Comparison of ENCODE assay signal across 17 cellular contexts in genomic region chr22:32760815-32761214, GRCh38. TPM values are rescaled to one million over a fixed set of nuclear protein-coding genes. Genes with fewer than 3 reads are reported as not detected.
DNase-seq lines count a peak whose midpoint lies in the region; ATAC-seq and TF ChIP-seq lines count a peak whose summit lies in the region.
"Had no signal": no experiment of that assay in that cellular context is flagged by ENCODE, and none has a peak within 500 bp of the region (broad histone marks: within the 10 kb centered on the region; RNA-seq: fewer than 3 reads in every experiment).

No MANE protein-coding gene starts in this region.

- H3K79me2 ChIP-seq in parathyroid adenoma, result no peaks in the 10 kb centered on the region

- H3K36me3 ChIP-seq in parathyroid adenoma (ENCODE audit: control insufficient read depth, insufficient read depth, low read length) (no peaks in the 10 kb centered on the region), upper lobe of right lung (no peaks in the 10 kb centered on the region)

- H3K9me3 Mint-ChIP-seq in progenitor cell of endocrine pancreas (ENCODE audit: low read depth), result no peaks in the 10 kb centered on the region
- H3K9me3 Mint-ChIP-seq: stimulated activated naive CD8-positive, alpha-beta T cell treated with anti-CD3 and anti-CD28 coated beads, Interleukin-15, amount 100 ng/mL, for 72 hours had no signal

- 40% methylated on average over 4 of the region's 4 CpGs for WGBS in right cardiac atrium

- no peak overlapping the region for H3K9ac ChIP-seq in parathyroid adenoma

- no peaks in the 10 kb centered on the region for H3K9me3 ChIP-seq in right cardiac atrium (ENCODE audit: control insufficient read depth, low read length)
- no peaks in the 10 kb centered on the region for H3K9me3 ChIP-seq in parathyroid adenoma (ENCODE audit: control insufficient read depth, low read length)
- no peaks in the 10 kb centered on the region for H3K9me3 ChIP-seq in upper lobe of right lung

- H3K27me3 ChIP-seq in right cardiac atrium (ENCODE audit: control insufficient read depth, insufficient read depth), result no peaks in the 10 kb centered on the region
- no peaks in the 10 kb centered on the region for H3K27me3 ChIP-seq in parathyroid adenoma (ENCODE audit: control insufficient read depth, insufficient read depth, low read length)
- H3K27me3 ChIP-seq in upper lobe of right lung, result no peaks in the 10 kb centered on the region

- intact Hi-C loops in right cardiac atrium (cut with DNase I), result loop anchor here in 1 of 4 donors (10.0 kb wide), 1 partner anchor 56 kb away; no protein-coding TSS in a partner anchor
- intact Hi-C loops in upper lobe of right lung (cut with DNase I), result no loop called here

- no peak overlapping the region for H3K4me2 ChIP-seq in parathyroid adenoma (ENCODE audit: low read length)

- DNase-seq in right cardiac atrium, result peak; percentile 67 to 84 (median 69)
- no peak for DNase-seq in upper lobe of right lung
- DNase-seq in progenitor cell of endocrine pancreas (ENCODE audit: low spot score, unreplicated experiment), result no peak
- no peak for DNase-seq in DMS114 treated with DMSO at 0.1 percent for 48 hours (lab: John Stamatoyannopoulos, UW; ENCODE audit: unreplicated experiment)
- DNase-seq: activated effector memory CD4-positive, alpha-beta T cell treated with Interleukin-2 at 50 U/mL for 16 hours; anterior cingulate cortex; cortex of kidney; erythroblast; GF-D8; head of caudate nucleus; NCI-H226; SHP77 treated with DMSO at 0.1 percent for 48 hours; stimulated activated naive CD8-positive, alpha-beta T cell treated with anti-CD3 and anti-CD28 coated beads, Interleukin-15, amount 100 ng/mL, for 72 hours; T-helper 2 cell had no signal

- H3K4me3 ChIP-seq in right cardiac atrium (ENCODE audit: low read length), result no peak overlapping the region
- no peak overlapping the region for H3K4me3 ChIP-seq in parathyroid adenoma (ENCODE audit: low read depth, low read length)
- H3K4me3 ChIP-seq in upper lobe of right lung, result no peak overlapping the region

- H3K27ac ChIP-seq in cingulate gyrus (ENCODE audit: low read depth, low read length) (peak overlapping the region; percentile 66), right cardiac atrium (ENCODE audit: low read length) (peak overlapping the region; percentile 91), parathyroid adenoma (peak overlapping the region; percentile 75), upper lobe of right lung (peak overlapping the region; percentile 77)

- H2AFZ ChIP-seq in parathyroid adenoma, result no peak overlapping the region

- H3K4me1 ChIP-seq in right cardiac atrium (ENCODE audit: control insufficient read depth, insufficient read depth, low read length) (peaks cover 27% of the 10 kb centered on the region), parathyroid adenoma (no peaks in the 10 kb centered on the region), upper lobe of right lung (peaks cover 34% of the 10 kb centered on the region)

- ATAC-seq in right cardiac atrium (peak; percentile 77 to 87), upper lobe of right lung (peak; percentile 75), HG02798 (IDR thresholded peaks at IDR 0.05; ENCODE audit: poor library complexity, unreplicated experiment) (no peak)
- ATAC-seq: stimulated activated naive CD8-positive, alpha-beta T cell treated with anti-CD3 and anti-CD28 coated beads, Interleukin-15, amount 100 ng/mL, for 72 hours had no signal

- H3K27me3 Mint-ChIP-seq in progenitor cell of endocrine pancreas, result peaks cover 6% of the 10 kb centered on the region

- H3K36me3 Mint-ChIP-seq in progenitor cell of endocrine pancreas (ENCODE audit: insufficient read depth), result no peaks in the 10 kb centered on the region

- TF ChIP-seq CTCF in parathyroid adenoma (IDR thresholded peaks at IDR 0.05), result no peak
- TF ChIP-seq CTCF in upper lobe of right lung (IDR thresholded peaks at IDR 0.05), result no peak
- TF ChIP-seq CTCF in progenitor cell of endocrine pancreas (IDR thresholded peaks at IDR 0.05; ENCODE audit: unreplicated experiment), result no peak

- H3K4me1 Mint-ChIP-seq in progenitor cell of endocrine pancreas (ENCODE audit: low read depth), result no peaks in the 10 kb centered on the region

- H3K27ac Mint-ChIP-seq in progenitor cell of endocrine pancreas, result no peak overlapping the region

- no peak overlapping the region for H3K4me3 Mint-ChIP-seq in progenitor cell of endocrine pancreas (ENCODE audit: low read depth)
- H3K4me3 Mint-ChIP-seq: stimulated activated naive CD8-positive, alpha-beta T cell treated with anti-CD3 and anti-CD28 coated beads, Interleukin-15, amount 100 ng/mL, for 72 hours had no signal

RNA-seq across cellular contexts. Expression of gene TIMP3, which starts 40.7 kb away (rescaled TPM):
- total RNA-seq in right cardiac atrium (100 to 1,000 TPM; 488 to 893 (median 598) TPM), upper lobe of right lung (749 TPM), progenitor cell of endocrine pancreas (2.4 and 3.2 TPM in 2 replicates)
- polyA plus RNA-seq in right cardiac atrium, result 412 TPM

Comparison
In these comparisons a context has a peak if more than half of its experiments do, and no peak if none do; other contexts are left out.
1. DNase-seq: peak in right cardiac atrium (3 of 3); none in upper lobe of right lung (single experiment), progenitor cell of endocrine pancreas (single experiment) and DMS114 treated with DMSO at 0.1 percent for 48 hours (single experiment).
2. RNA of gene TIMP3, which starts 40.7 kb away (total RNA-seq): 749 TPM in upper lobe of right lung (single experiment) and 488 to 893 TPM in right cardiac atrium; 2.4 to 3.2 TPM in progenitor cell of endocrine pancreas; every median in the first group is over 100 times any median in the second.
3. Peak in every context shown above with its lines, with median percentiles within 50 percentile points of each other: H3K27ac ChIP-seq.